In genomic region chr4:40445671-40446070, GRCh38 we compare ENCODE assay signal across 23 cellular contexts.
"Had no signal": no experiment of that assay in that cellular context is flagged by ENCODE, and none has a peak within 500 bp of the region (broad histone marks: within the 10 kb centered on the region; RNA-seq: fewer than 3 reads in every experiment).

No MANE protein-coding gene starts in this region.

- DNase-seq: activated CD4-positive, alpha-beta T cell treated with anti-CD3 and anti-CD28 coated beads for 36 hours; activated CD4-positive, CD25-positive, alpha-beta regulatory T cell; activated naive CD4-positive, alpha-beta T cell; activated T-cell treated with anti-CD3 and anti-CD28 coated beads for 4 hours; activated T-cell treated with anti-CD3 and anti-CD28 coated beads, Interleukin-2, amount 50 U/mL, for 72 hours; endodermal cell; islet precursor cell; midbrain; naive thymus-derived CD8-positive, alpha-beta T cell; nucleus accumbens; pancreas; psoas muscle; stimulated activated CD4-positive, alpha-beta T cell treated with anti-CD3 and anti-CD28 coated beads, Interleukin-1b, Interleukin-23, amount 100 ng/mL, for 48 hours; stimulated activated CD4-positive, alpha-beta T cell treated with anti-CD3 and anti-CD28 coated beads, Interleukin-4, amount 100 ng/mL, for 4 hours; stimulated activated CD8-positive, alpha-beta memory T cell treated with anti-CD3 and anti-CD28 coated beads, Interleukin-4, amount 100 ng/mL, for 48 hours; stimulated activated naive CD8-positive, alpha-beta T cell treated with anti-CD3 and anti-CD28 coated beads, Interleukin-15, amount 100 ng/mL, for 72 hours; substantia nigra; T-cell had no signal

- H3K4me1 ChIP-seq: psoas muscle had no signal

- FAIRE-seq: bronchial epithelial cell, frontal cortex, pancreas had no signal

- H3K4me3 ChIP-seq: pancreas, psoas muscle, smooth muscle cell had no signal

- H3K27me3 ChIP-seq: pancreas had no signal

- H3K36me3 ChIP-seq: pancreas had no signal

- H3K27ac ChIP-seq: psoas muscle had no signal

- ATAC-seq: activated CD4-positive, alpha-beta T cell treated with anti-CD3 and anti-CD28 coated beads for 36 hours; activated naive CD4-positive, alpha-beta T cell treated with anti-CD3 and anti-CD28 coated beads, Interleukin-2, amount 50 U/mL, for 72 hours; activated T-cell treated with anti-CD3 and anti-CD28 coated beads, Interleukin-2, amount 50 U/mL, for 72 hours; naive thymus-derived CD8-positive, alpha-beta T cell; pancreas; psoas muscle; stimulated activated memory B cell treated with anti-CD40 and anti-IgM and Interleukin-4, amounts not matched to agents 10 μg/mL and 1 μg/mL and 100 μg/mL, for 72 hours; stimulated activated naive CD8-positive, alpha-beta T cell treated with anti-CD3 and anti-CD28 coated beads, Interleukin-15, amount 100 ng/mL, for 72 hours; T-cell had no signal

- H3K9me3 ChIP-seq: pancreas, psoas muscle had no signal

- H3K4me2 ChIP-seq: smooth muscle cell had no signal
